21 cellular contexts compared by ENCODE assay signal in genomic region chr1:39084191-39084590, GRCh38.
"Had no signal": no experiment of that assay in that cellular context is flagged by ENCODE, and none has a peak within 500 bp of the region (broad histone marks: within the 10 kb centered on the region; RNA-seq: fewer than 3 reads in every experiment).

No MANE protein-coding gene starts in this region.

- H3K9me3 Mint-ChIP-seq: memory B cell; naive B cell; natural killer cell treated with Interleukin-12 subunit alpha and Interleukin-12 subunit beta and Interleukin-15 and Interleukin-18, amount 100 ng/mL, for 72 hours; stimulated activated naive B cell treated with anti-CD40 and anti-IgM and Interleukin-4, amounts not matched to agents 10 μg/mL and 1 μg/mL and 100 μg/mL, for 72 hours; stimulated activated naive CD8-positive, alpha-beta T cell treated with anti-CD3 and anti-CD28 coated beads, Interleukin-15, Interleukin-2, amounts not matched to agents 100 ng/mL and 50 ng/mL, for 24 hours had no signal

- DNase-seq: cortex of kidney; effector CD4-positive, alpha-beta T cell; foreskin fibroblast; gastrocnemius medialis; left ventricle myocardium superior; naive B cell; stimulated activated CD4-positive, alpha-beta T cell treated with anti-CD3 and anti-CD28 coated beads, Interleukin-4, amount 100 ng/mL, for 4 hours; stimulated activated naive B cell treated with anti-CD40 and anti-IgM and Interleukin-4, amounts not matched to agents 10 μg/mL and 1 μg/mL and 100 μg/mL, for 72 hours; upper lobe of right lung; uterus had no signal

- H3K9me3 ChIP-seq: gastrocnemius medialis, neutrophil, prostate gland, right atrium auricular region, thoracic aorta, tibial nerve, upper lobe of right lung, uterus had no signal

- H3K9ac ChIP-seq: parathyroid adenoma had no signal

- H3K4me3 Mint-ChIP-seq: memory B cell; natural killer cell treated with Interleukin-12 subunit alpha and Interleukin-12 subunit beta and Interleukin-15 and Interleukin-18, amount 100 ng/mL, for 72 hours; stimulated activated naive B cell treated with anti-CD40 and anti-IgM and Interleukin-4, amounts not matched to agents 10 μg/mL and 1 μg/mL and 100 μg/mL, for 72 hours; stimulated activated naive CD8-positive, alpha-beta T cell treated with anti-CD3 and anti-CD28 coated beads, Interleukin-15, Interleukin-2, amounts not matched to agents 100 ng/mL and 50 ng/mL, for 24 hours had no signal

- H3K36me3 Mint-ChIP-seq: natural killer cell treated with Interleukin-12 subunit alpha and Interleukin-12 subunit beta and Interleukin-15 and Interleukin-18, amount 100 ng/mL, for 72 hours; stimulated activated naive B cell treated with anti-CD40 and anti-IgM and Interleukin-4, amounts not matched to agents 10 μg/mL and 1 μg/mL and 100 μg/mL, for 72 hours had no signal

- H3K27me3 ChIP-seq: right atrium auricular region, uterus had no signal

- H3K36me3 ChIP-seq: gastrocnemius medialis, neutrophil, prostate gland, right atrium auricular region, thoracic aorta, tibial nerve, upper lobe of right lung, uterus had no signal

- H3K27ac Mint-ChIP-seq: memory B cell; naive B cell; natural killer cell treated with Interleukin-12 subunit alpha and Interleukin-12 subunit beta and Interleukin-15 and Interleukin-18, amount 100 ng/mL, for 72 hours; stimulated activated naive B cell treated with anti-CD40 and anti-IgM and Interleukin-4, amounts not matched to agents 10 μg/mL and 1 μg/mL and 100 μg/mL, for 72 hours; stimulated activated naive CD8-positive, alpha-beta T cell treated with anti-CD3 and anti-CD28 coated beads, Interleukin-15, Interleukin-2, amounts not matched to agents 100 ng/mL and 50 ng/mL, for 24 hours had no signal

- ATAC-seq: gastrocnemius medialis; left ventricle myocardium superior; natural killer cell treated with Interleukin-12 subunit alpha and Interleukin-12 subunit beta and Interleukin-15 and Interleukin-18, amount 100 ng/mL, for 72 hours; sciatic nerve; stimulated activated naive B cell treated with anti-CD40 and anti-IgM and Interleukin-4, amounts not matched to agents 10 μg/mL and 1 μg/mL and 100 μg/mL, for 72 hours; upper lobe of right lung had no signal

- H3K27ac ChIP-seq: gastrocnemius medialis, neutrophil, parathyroid adenoma, prostate gland, right atrium auricular region, thoracic aorta, tibial nerve, upper lobe of right lung, uterus had no signal

- H3K4me1 ChIP-seq: parathyroid adenoma, prostate gland had no signal

- H3K4me3 ChIP-seq: gastrocnemius medialis, lung, prostate gland, right atrium auricular region, thoracic aorta, tibial nerve, upper lobe of right lung, uterus had no signal
